Comparison of ENCODE assay signal across 8 cellular contexts in the genomic region with DNA sequence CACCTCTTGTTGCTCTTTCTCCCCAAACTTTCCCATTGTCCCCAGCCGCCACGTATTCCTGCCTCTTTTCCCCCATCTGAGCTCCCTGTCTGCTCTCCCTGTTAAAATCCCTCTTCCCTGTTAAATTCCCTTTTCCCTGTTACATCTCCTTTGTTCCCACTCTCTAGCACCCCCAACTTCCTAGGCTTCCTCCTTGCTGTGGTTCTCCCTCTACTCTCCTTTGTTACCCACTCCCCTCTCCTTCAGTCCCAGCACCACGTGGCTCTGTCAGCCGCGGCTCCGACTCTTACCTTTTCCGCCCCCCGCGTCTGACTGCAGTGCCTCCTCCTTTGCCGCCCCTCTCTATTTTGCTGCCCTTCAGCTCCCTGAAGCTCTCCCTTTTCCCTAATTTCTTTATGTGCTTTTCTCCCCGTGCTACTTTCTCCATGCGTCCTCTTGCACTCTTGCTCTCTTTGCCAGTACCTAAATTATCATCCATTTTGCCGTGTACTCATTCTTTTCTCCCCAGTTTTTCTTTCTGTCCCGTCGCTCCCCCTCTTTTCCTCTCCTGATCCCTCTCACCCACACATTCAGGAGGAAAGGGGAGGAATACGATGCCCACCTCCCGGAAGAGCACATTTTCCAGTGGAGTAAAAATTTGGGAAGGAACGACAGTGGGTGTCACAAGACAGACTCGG. TPM values are rescaled to one million over a fixed set of nuclear protein-coding genes. Genes with fewer than 3 reads are reported as not detected.
DNase-seq lines count a peak whose midpoint lies in the region; ATAC-seq, FAIRE-seq and TF ChIP-seq lines count a peak whose summit lies in the region.

No MANE protein-coding gene starts in this region.

- H3K4me2 ChIP-seq in PC-9 = peak overlapping the region; percentile 84
- peak overlapping the region; percentile 86 for H3K4me2 ChIP-seq in keratinocyte (ENCODE audit: control insufficient read depth, extremely low read depth, insufficient read depth, low read depth, low read length)

- WGBS in body of pancreas, 2 donors = 2% methylated on average over 19 of the region's 19 CpGs

- H3K27ac Mint-ChIP-seq in CD8-positive, alpha-beta T cell = peak overlapping the region; percentile 97

- CTCF ChIA-PET in CD8-positive, alpha-beta T cell (lab: Charles Lee) = interaction anchor here (0.7 to 4.1 kb wide), 14 partner anchors 9 to 98 kb away, joined by 3 to 47 read pairs (median 4); a partner anchor contains a TSS
- CTCF ChIA-PET in PC-9 (lab: Charles Lee) = interaction anchor here (0.6 kb wide), 2 partner anchors 66 to 558 kb away, joined by 3 to 7 read pairs; no protein-coding TSS in a partner anchor

- H3K36me3 Mint-ChIP-seq in CD8-positive, alpha-beta T cell = peaks cover 32% of the 10 kb centered on the region

- POLR2A ChIA-PET in CD8-positive, alpha-beta T cell (lab: Charles Lee) = interaction anchor here (1.9 kb wide), 1 partner anchor 99 kb away, joined by 5 read pairs; no protein-coding TSS in a partner anchor
- POLR2A ChIA-PET in PC-9 (lab: Charles Lee; ENCODE audit: unreplicated experiment) = interaction anchor here (0.5 kb wide), 1 partner anchor 51 kb away, joined by 7 read pairs; a partner anchor contains a TSS

- no peak for FAIRE-seq in keratinocyte (lab: Jason Lieb, UNC)

- peaks cover 6% of the 10 kb centered on the region for H3K9me3 Mint-ChIP-seq in CD8-positive, alpha-beta T cell

- H4K20me1 ChIP-seq in PC-9 (ENCODE audit: insufficient read depth) (no peaks in the 10 kb centered on the region), keratinocyte (ENCODE audit: control insufficient read depth, extremely low read depth, insufficient read depth, low read length) (no peaks in the 10 kb centered on the region)

- peak overlapping the region; percentile 79 for H3K27ac ChIP-seq in CD8-positive, alpha-beta T cell (ENCODE audit: low read depth, low read length)
- H3K27ac ChIP-seq in HL-60 (replicated peaks) = peak overlapping the region; percentile 95
- no peak overlapping the region for H3K27ac ChIP-seq in PC-9
- peak overlapping the region; percentile 90 to 95 (median 94) for H3K27ac ChIP-seq in body of pancreas
- H3K27ac ChIP-seq in keratinocyte (ENCODE audit: control insufficient read depth, insufficient read depth, low read length) = peak overlapping the region; percentile 87

- TF ChIP-seq CTCF in CD8-positive, alpha-beta T cell (IDR thresholded peaks at IDR 0.05) = no peak
- TF ChIP-seq CTCF in HL-60 (IDR thresholded peaks at IDR 0.05; ENCODE audit: insufficient read depth, low read length) (no peak), PC-9 (conservative IDR thresholded peaks at IDR 0.05) (no peak), body of pancreas (IDR thresholded peaks at IDR 0.05) (no peak), keratinocyte (optimal IDR thresholded peaks at IDR 0.05 in 1 of 3, IDR thresholded peaks at IDR 0.05 in 1 of 3, conservative IDR thresholded peaks at IDR 0.05 in 1 of 3; ENCODE audit: extremely low read depth in 1 of 3, insufficient read depth in 2 of 3, low read length in 3 of 3) (no peak)

- H2AFZ ChIP-seq in PC-9 = peak overlapping the region; percentile 98
- H2AFZ ChIP-seq in keratinocyte (ENCODE audit: control insufficient read depth, low read length) = peak overlapping the region; percentile 97

- peaks cover 33% of the 10 kb centered on the region for H3F3A ChIP-seq in PC-9 (ENCODE audit: insufficient read depth, low read depth)

- peak overlapping the region; percentile 98 for H3K4me3 Mint-ChIP-seq in CD8-positive, alpha-beta T cell

- H3K79me2 ChIP-seq in PC-9 (ENCODE audit: low read depth) (peaks cover 22% of the 10 kb centered on the region), keratinocyte (ENCODE audit: control insufficient read depth, insufficient read depth, low read length) (peaks cover 44% of the 10 kb centered on the region)

- peaks cover 18% of the 10 kb centered on the region for H3K4me1 ChIP-seq in CD8-positive, alpha-beta T cell (ENCODE audit: insufficient read depth, low read length)
- H3K4me1 ChIP-seq in PC-9 (replicated peaks; ENCODE audit: insufficient read depth) (peaks cover 24% of the 10 kb centered on the region), body of pancreas (peaks cover 21% of the 10 kb centered on the region), keratinocyte (ENCODE audit: control insufficient read depth, extremely low read depth, insufficient read depth, low read length) (peaks cover 22% of the 10 kb centered on the region)

- no peaks in the 10 kb centered on the region for H3K27me3 ChIP-seq in CD8-positive, alpha-beta T cell (ENCODE audit: insufficient read depth, low read length)
- no peaks in the 10 kb centered on the region for H3K27me3 ChIP-seq in HL-60 (ENCODE audit: insufficient read depth, poor library complexity, severe bottlenecking)
- no peaks in the 10 kb centered on the region for H3K27me3 ChIP-seq in PC-9 (ENCODE audit: insufficient read depth, low read depth)
- H3K27me3 ChIP-seq in body of pancreas = no peaks in the 10 kb centered on the region
- H3K27me3 ChIP-seq in keratinocyte (ENCODE audit: control insufficient read depth, extremely low read depth, insufficient read depth, low read length) = no peaks in the 10 kb centered on the region

- no peaks in the 10 kb centered on the region for H3K9me3 ChIP-seq in CD8-positive, alpha-beta T cell (ENCODE audit: low read length)
- H3K9me3 ChIP-seq in PC-9 (ENCODE audit: insufficient read depth, low read depth) (peaks cover 69% of the 10 kb centered on the region), body of pancreas (no peaks in the 10 kb centered on the region), keratinocyte (ENCODE audit: control insufficient read depth, low read depth, low read length) (peaks cover 10% of the 10 kb centered on the region)

- intact Hi-C loops in CD8-positive, alpha-beta T cell (cut with DNase I, micrococcal nuclease) = loop anchor here (1.0 to 5.0 kb wide), 12 partner anchors 33 to 784 kb away; a partner anchor contains a TSS
- intact Hi-C loops in PC-9 (cut with micrococcal nuclease; ENCODE audit: unreplicated experiment) = loop anchor here (1.0 to 2.0 kb wide), 5 partner anchors 33 to 99 kb away; a partner anchor contains a TSS
- intact Hi-C loops in body of pancreas (cut with DNase I) = loop anchor here (5.0 kb wide), 1 partner anchor 99 kb away; no protein-coding TSS in a partner anchor
- intact Hi-C loops in sciatic nerve (cut with DNase I) = loop anchor here (5.0 kb wide), 1 partner anchor 99 kb away; no protein-coding TSS in a partner anchor

- peak in 1 of 7 experiments; percentile 48 for DNase-seq in CD8-positive, alpha-beta T cell
- peak; percentile 20 to 51 for DNase-seq in HL-60 (ENCODE audit: low read depth in 1 of 2, low spot score in 1 of 2)
- DNase-seq in PC-9 = peak in 1 of 2 experiments; percentile 15
- peak; percentile 12 to 48 (median 22) for DNase-seq in body of pancreas
- DNase-seq in keratinocyte (ENCODE audit: low read depth, low spot score) = no peak
- peak; percentile 64 for DNase-seq in stimulated activated CD4-positive, alpha-beta T cell treated with anti-CD3 and anti-CD28 coated beads, Interleukin-15, amount 100 ng/mL, for 24 hours
- DNase-seq in T-helper 9 cell = no peak
- no peak for DNase-seq in sciatic nerve (ENCODE audit: low spot score)

- H3K36me3 ChIP-seq in CD8-positive, alpha-beta T cell (ENCODE audit: insufficient read depth, low read length) = no peaks in the 10 kb centered on the region
- H3K36me3 ChIP-seq in PC-9 (ENCODE audit: low read depth) (peaks cover 13% of the 10 kb centered on the region; the same call in 1 of the 2 replicates), body of pancreas (replicated peaks in 1 of 2; ENCODE audit: insufficient read depth in 1 of 2, low read depth in 2 of 2) (no peaks in the 10 kb centered on the region), keratinocyte (ENCODE audit: control insufficient read depth in 2 of 2, extremely low read depth in 1 of 2, insufficient read depth in 2 of 2, low read length in 2 of 2) (peaks cover 0 to 2% of the 10 kb centered on the region in 2 experiments)

- H3K9me1 ChIP-seq in keratinocyte (ENCODE audit: control insufficient read depth, extremely low read depth, insufficient read depth, low read length) = no peaks in the 10 kb centered on the region

- H3K27me3 Mint-ChIP-seq in CD8-positive, alpha-beta T cell (ENCODE audit: low read depth) = no peaks in the 10 kb centered on the region

- no peaks in the 10 kb centered on the region for H3K9me2 ChIP-seq in PC-9 (ENCODE audit: insufficient read depth)

- H3K4me3 ChIP-seq in CD8-positive, alpha-beta T cell (ENCODE audit: low read depth, low read length) = peak overlapping the region; percentile 97
- H3K4me3 ChIP-seq in HL-60 (replicated peaks; ENCODE audit: insufficient read depth, low read length) = peak overlapping the region; percentile 81
- peak overlapping the region; percentile 74 for H3K4me3 ChIP-seq in PC-9
- H3K4me3 ChIP-seq in body of pancreas = peak overlapping the region; percentile 46 to 82
- peak overlapping the region; percentile 72 to 94 (median 91) for H3K4me3 ChIP-seq in keratinocyte (ENCODE audit: control insufficient read depth in 2 of 3, extremely low read depth in 1 of 3, insufficient read depth in 2 of 3, low read depth in 1 of 3, low read length in 3 of 3)

- BruUV-seq in PC-9 (replicated peaks; lab: Mats Ljungman, UMichigan) = no TSS peak

- no peak for ATAC-seq in CD8-positive, alpha-beta T cell
- ATAC-seq in body of pancreas (no peak), sciatic nerve (no peak)

- dilution Hi-C loops in keratinocyte (cut with MboI; ENCODE audit: extremely low pct_ligation_motif_present, low sequenced_read_pairs) = no loop called here

- peak overlapping the region; percentile 85 for H3K9ac ChIP-seq in keratinocyte (ENCODE audit: control insufficient read depth, extremely low read depth, insufficient read depth, low read length)

- H3K4me1 Mint-ChIP-seq in CD8-positive, alpha-beta T cell (ENCODE audit: low read depth) = peaks cover 42% of the 10 kb centered on the region

- TF ChIP-seq POLR2A in body of pancreas (IDR thresholded peaks at IDR 0.05) = no peak

RNA-seq across cellular contexts. Expression of a gene that starts 1.0 kb away (rescaled TPM):
- total RNA-seq in CD8-positive, alpha-beta T cell = 1 to 10 TPM; 1.8 to 3.0 TPM
- total RNA-seq in PC-9 (2021) (9.9 and 12.6 TPM in 2 replicates), body of pancreas (1 to 10 TPM; 3.6 to 6.2 TPM), sciatic nerve (12.8 TPM)
- 5.6 to 7.6 TPM (median 6.6 TPM) in 3 replicates for polyA plus RNA-seq in keratinocyte
- polyA plus RNA-seq in keratinocyte (2011; ENCODE audit: low read depth) = 9.5 TPM
- polyA plus RNA-seq in keratinocyte (2011; cell fraction: cytosol; rRNA removed) = 2.6 and 6.1 TPM in 2 replicates
- 8.2 and 13.2 TPM in 2 replicates for polyA plus RNA-seq in keratinocyte (2011; cell fraction: nucleus; rRNA removed)
- polyA plus RNA-seq in keratinocyte (2012; ENCODE audit: low replicate concordance) = 7.7 and 10.4 TPM in 2 replicates
- polyA minus RNA-seq in keratinocyte = 4.7 to 17.7 TPM (median 9.6 TPM) in 3 replicates
- polyA minus RNA-seq in keratinocyte (2011; cell fraction: cytosol; rRNA and poly(A)+ RNA removed) = 5.4 TPM
- polyA minus RNA-seq in keratinocyte (2011; cell fraction: nucleus; rRNA and poly(A)+ RNA removed) = 8.2 and 18.3 TPM in 2 replicates

RNA-seq across cellular contexts. Expression of a gene that starts 32.7 kb away (rescaled TPM):
- total RNA-seq in CD8-positive, alpha-beta T cell = 10 to 100 TPM; 17.6 to 22.1 TPM
- total RNA-seq in PC-9 (2021) (12.2 and 14.3 TPM in 2 replicates), body of pancreas (10 to 100 TPM in 1 of 2 donors, 1 to 10 TPM in 1; 2.0 to 12.2 TPM), sciatic nerve (19.7 TPM)
- 3.3 to 5.0 TPM (median 3.8 TPM) in 3 replicates for polyA plus RNA-seq in keratinocyte
- 2.8 TPM for polyA plus RNA-seq in keratinocyte (2011; ENCODE audit: low read depth)
- 3.3 and 4.4 TPM in 2 replicates for polyA plus RNA-seq in keratinocyte (2011; cell fraction: cytosol; rRNA removed)
- 7.9 and 9.8 TPM in 2 replicates for polyA plus RNA-seq in keratinocyte (2011; cell fraction: nucleus; rRNA removed)
- polyA plus RNA-seq in keratinocyte (2012; ENCODE audit: low replicate concordance) = 7.0 and 13.3 TPM in 2 replicates
- polyA minus RNA-seq in keratinocyte = 5.6 to 11.5 TPM (median 6.5 TPM) in 3 replicates
- 1.9 TPM for polyA minus RNA-seq in keratinocyte (2011; cell fraction: cytosol; rRNA and poly(A)+ RNA removed)
- polyA minus RNA-seq in keratinocyte (2011; cell fraction: nucleus; rRNA and poly(A)+ RNA removed) = 5.8 and 10.9 TPM in 2 replicates

RNA-seq across cellular contexts. Expression of a gene that starts 43.2 kb away (rescaled TPM):
- total RNA-seq in CD8-positive, alpha-beta T cell = 10 to 100 TPM; 18.9 to 19.9 TPM
- total RNA-seq in PC-9 (2021) (20.4 and 24.9 TPM in 2 replicates), body of pancreas (10 to 100 TPM; 16.3 to 80.4 TPM), sciatic nerve (38.3 TPM)
- polyA plus RNA-seq in keratinocyte = 8.3 to 17.8 TPM (median 14.6 TPM) in 3 replicates
- polyA plus RNA-seq in keratinocyte (2011; ENCODE audit: low read depth) = 37.9 TPM
- 4.5 and 7.8 TPM in 2 replicates for polyA plus RNA-seq in keratinocyte (2011; cell fraction: cytosol; rRNA removed)
- polyA plus RNA-seq in keratinocyte (2011; cell fraction: nucleus; rRNA removed) = 63.1 and 72.7 TPM in 2 replicates
- polyA plus RNA-seq in keratinocyte (2012; ENCODE audit: low replicate concordance) = 5.7 and 21.8 TPM in 2 replicates
- 18.9 to 55.0 TPM (median 54.3 TPM) in 3 replicates for polyA minus RNA-seq in keratinocyte
- 8.6 TPM for polyA minus RNA-seq in keratinocyte (2011; cell fraction: cytosol; rRNA and poly(A)+ RNA removed)
- polyA minus RNA-seq in keratinocyte (2011; cell fraction: nucleus; rRNA and poly(A)+ RNA removed) = 43.6 and 102 TPM in 2 replicates

RNA-seq across cellular contexts. Expression of a gene that starts 51.1 kb away (rescaled TPM):
- total RNA-seq in CD8-positive, alpha-beta T cell = 100 to 1,000 TPM; 186 to 188 TPM
- total RNA-seq in PC-9 (2021) (316 and 324 TPM in 2 replicates), body of pancreas (100 to 1,000 TPM in 1 of 2 donors, 10 to 100 TPM in 1; 50.8 to 119 TPM), sciatic nerve (139 TPM)
- polyA plus RNA-seq in keratinocyte = 130 to 187 TPM (median 179 TPM) in 3 replicates
- polyA plus RNA-seq in keratinocyte (2011; ENCODE audit: low read depth) = 55.5 TPM
- 165 and 249 TPM in 2 replicates for polyA plus RNA-seq in keratinocyte (2011; cell fraction: cytosol; rRNA removed)
- polyA plus RNA-seq in keratinocyte (2011; cell fraction: nucleus; rRNA removed) = 149 and 202 TPM in 2 replicates
- polyA plus RNA-seq in keratinocyte (2012; ENCODE audit: low replicate concordance) = 236 and 289 TPM in 2 replicates
- polyA minus RNA-seq in keratinocyte = 329 to 421 TPM (median 419 TPM) in 3 replicates
- polyA minus RNA-seq in keratinocyte (2011; cell fraction: cytosol; rRNA and poly(A)+ RNA removed) = 375 TPM
- polyA minus RNA-seq in keratinocyte (2011; cell fraction: nucleus; rRNA and poly(A)+ RNA removed) = 123 and 191 TPM in 2 replicates

Comparison
In these comparisons a context has a peak if more than half of its experiments do, and no peak if none do; other contexts are left out.
1. DNase-seq: peak in HL-60 (2 of 2), body of pancreas (4 of 4) and stimulated activated CD4-positive, alpha-beta T cell treated with anti-CD3 and anti-CD28 coated beads, Interleukin-15, amount 100 ng/mL, for 24 hours (single experiment); none in keratinocyte (single experiment), T-helper 9 cell (single experiment) and sciatic nerve (single experiment).
2. Peak in every context shown above with its lines, with median percentiles within 50 percentile points of each other: H3K4me3 ChIP-seq.